In the genomic region with DNA sequence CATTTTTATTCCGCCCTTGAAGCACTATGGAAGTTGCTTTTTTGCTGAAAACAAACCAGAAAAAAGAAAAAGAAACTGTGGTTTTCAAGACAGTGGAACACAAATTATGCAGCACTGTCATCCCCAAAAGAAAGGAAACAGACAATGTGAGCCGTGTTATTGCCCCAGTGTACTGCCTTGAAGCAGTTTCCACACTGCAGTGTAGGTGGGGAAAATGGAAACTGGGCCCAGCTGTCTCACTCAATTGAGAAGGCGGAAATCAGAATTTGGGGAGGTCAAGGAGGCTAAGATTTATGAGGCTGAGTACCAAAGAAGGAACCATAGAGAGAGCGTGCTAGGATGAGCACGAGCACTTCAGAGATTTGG, we compare ENCODE assay signal across 14 cellular contexts.
"Had no signal": no experiment of that assay in that cellular context is flagged by ENCODE, and none has a peak within 500 bp of the region (broad histone marks: within the 10 kb centered on the region; RNA-seq: fewer than 3 reads in every experiment).

No MANE protein-coding gene starts in this region.

- H3K27ac Mint-ChIP-seq: brain had no signal

- H3K9me3 Mint-ChIP-seq: central memory CD8-positive, alpha-beta T cell had no signal

- H3K27me3 ChIP-seq: esophagus squamous epithelium, hepatocyte, ovary, right lobe of liver, tibial artery, uterus had no signal

- H3K4me1 Mint-ChIP-seq: brain; central memory CD8-positive, alpha-beta T cell had no signal

- H3K27me3 Mint-ChIP-seq: brain; central memory CD8-positive, alpha-beta T cell; naive B cell had no signal

- H3K27ac ChIP-seq: coronary artery, hepatocyte, ovary, right lobe of liver, tibial artery, uterus had no signal

- H3K4me1 ChIP-seq: right lobe of liver, uterus had no signal

- H3K4me3 Mint-ChIP-seq: brain; central memory CD8-positive, alpha-beta T cell; naive B cell had no signal

- H3K4me3 ChIP-seq: coronary artery, esophagus squamous epithelium, hepatocyte, ovary, right lobe of liver, tibial artery, uterus had no signal

- DNase-seq: activated gamma-delta T cell, esophagus squamous epithelium, islet precursor cell, naive B cell, ovary, right lobe of liver, SHP77, SK-N-SH, tibial artery, uterus had no signal

- H3K9me3 ChIP-seq: esophagus squamous epithelium, ovary, right lobe of liver, tibial artery, uterus had no signal

- H3K36me3 ChIP-seq: ovary, uterus had no signal

- ATAC-seq: right lobe of liver had no signal
